Comparison of ENCODE assay signal across 8 cellular contexts in genomic region chr2:95159690-95160449, GRCh38. TPM values are rescaled to one million over a fixed set of nuclear protein-coding genes. Genes with fewer than 3 reads are reported as not detected.
A peak's percentile ranks its signal among the peaks of the same experiment; 100 is the strongest.
DNase-seq lines count a peak whose midpoint lies in the region; ATAC-seq and TF ChIP-seq lines count a peak whose summit lies in the region.

ZNF514 (minus strand) TSS chr2:95159848; CDS start chr2:95153253, 6,595 bp downstream.

- no peak for TF ChIP-seq CTCF in DOHH2 (IDR thresholded peaks at IDR 0.05; ENCODE audit: low read depth, low read length, poor library complexity, severe bottlenecking)
- TF ChIP-seq CTCF in osteoblast (IDR thresholded peaks at IDR 0.05; ENCODE audit: extremely low read depth, low read depth, low read length): no peak

- H3K9ac ChIP-seq in Karpas-422 (ENCODE audit: low read length): peak within 1 kb of the TSS; percentile 73

- peak within 1 kb of the TSS; percentile 83 for H3K4me3 ChIP-seq in DOHH2 (ENCODE audit: low read length)
- H3K4me3 ChIP-seq in Karpas-422 (ENCODE audit: low read length): peak within 1 kb of the TSS; percentile 75
- H3K4me3 ChIP-seq in osteoblast (ENCODE audit: insufficient read depth, low read length): peak within 1 kb of the TSS; percentile 84

- H3K36me3 ChIP-seq in DOHH2 (ENCODE audit: control insufficient read depth, low read length) (no peaks in the 10 kb centered on the region; the same call in 1 of the 2 replicates), Karpas-422 (ENCODE audit: insufficient read depth, low read length) (peaks cover 7% of the 10 kb centered on the region; the same call in 1 of the 2 replicates), osteoblast (ENCODE audit: insufficient read depth, low read length) (peaks cover 20% of the 10 kb centered on the region)

- H3K36me3 Mint-ChIP-seq in activated naive CD4-positive, alpha-beta T cell treated with anti-CD3 and anti-CD28 coated beads, Interleukin-2, amount 50 U/mL, for 72 hours: peaks cover 35 to 41% of the 10 kb centered on the region in 2 donors

- H4K20me1 ChIP-seq in DOHH2 (ENCODE audit: control insufficient read depth, insufficient read depth, low read depth, low read length) (no peaks in the 10 kb centered on the region), Karpas-422 (ENCODE audit: insufficient read depth, low read depth, low read length) (no peaks in the 10 kb centered on the region), osteoblast (ENCODE audit: insufficient read depth, low read length) (no peaks in the 10 kb centered on the region)

- no peaks in the 10 kb centered on the region for H3K27me3 ChIP-seq in DOHH2 (ENCODE audit: control insufficient read depth, low read length)
- H3K27me3 ChIP-seq in Karpas-422 (ENCODE audit: low read length): no peaks in the 10 kb centered on the region
- no peaks in the 10 kb centered on the region for H3K27me3 ChIP-seq in osteoblast (ENCODE audit: insufficient read depth, low read length)

- H2AFZ ChIP-seq in Karpas-422 (ENCODE audit: low read length) (peak within 1 kb of the TSS; percentile 43; the same call in 1 of the 2 replicates), osteoblast (ENCODE audit: low read length) (peak within 1 kb of the TSS; percentile 95)

- peak within 1 kb of the TSS; percentile 81 to 84 for H3K27ac Mint-ChIP-seq in activated naive CD4-positive, alpha-beta T cell treated with anti-CD3 and anti-CD28 coated beads, Interleukin-2, amount 50 U/mL, for 72 hours

- H3F3A ChIP-seq in DOHH2 (ENCODE audit: control insufficient read depth, insufficient read depth): peaks cover 5% of the 10 kb centered on the region; the same call in 1 of the 2 replicates

- peaks cover 13 to 24% of the 10 kb centered on the region in 2 donors for H3K9me3 Mint-ChIP-seq in activated naive CD4-positive, alpha-beta T cell treated with anti-CD3 and anti-CD28 coated beads, Interleukin-2, amount 50 U/mL, for 72 hours

- peaks cover 25% of the 10 kb centered on the region for H3K4me1 ChIP-seq in DOHH2 (ENCODE audit: control insufficient read depth, low read length)
- H3K4me1 ChIP-seq in Karpas-422 (ENCODE audit: low read length): peaks cover 21% of the 10 kb centered on the region
- peaks cover 16% of the 10 kb centered on the region for H3K4me1 ChIP-seq in osteoblast (ENCODE audit: insufficient read depth, low read length)

- intact Hi-C loops in head of caudate nucleus (cut with DNase I): loop anchor here (5.0 kb wide), 1 partner anchor 38 kb away; the partner anchor contains the start of gene MRPS5

- H3K9me2 ChIP-seq in DOHH2 (replicated peaks; ENCODE audit: control insufficient read depth, low read length) (no peaks in the 10 kb centered on the region), Karpas-422 (replicated peaks; ENCODE audit: insufficient read depth, low read length) (no peaks in the 10 kb centered on the region)

- no peaks in the 10 kb centered on the region for H3K9me3 ChIP-seq in DOHH2 (ENCODE audit: control insufficient read depth, insufficient read depth, low read length)
- 0 out of 2 replicates have a peak, but pooled peaks cover 3% of the 10 kb centered on the region for H3K9me3 ChIP-seq in Karpas-422 (ENCODE audit: low read length)
- peaks cover 3% of the 10 kb centered on the region for H3K9me3 ChIP-seq in osteoblast (ENCODE audit: low read depth, low read length)

- peak within 1 kb of the TSS; percentile 84 for H3K4me2 ChIP-seq in DOHH2 (ENCODE audit: low read length)
- H3K4me2 ChIP-seq in Karpas-422 (ENCODE audit: low read depth, low read length, poor library complexity, severe bottlenecking): peak within 1 kb of the TSS; percentile 89
- H3K4me2 ChIP-seq in osteoblast (ENCODE audit: insufficient read depth, low read length): peak within 1 kb of the TSS; percentile 87

- DNase-seq in Karpas-422 (peak; percentile 87), head of caudate nucleus (peak; percentile 42 to 93 (median 84)), osteoblast (ENCODE audit: insufficient read length, low spot score, missing footprints) (peak; percentile 98)
- DNase-seq in activated naive CD4-positive, alpha-beta T cell treated with anti-CD3 and anti-CD28 coated beads, Interleukin-2, amount 50 U/mL, for 72 hours (ENCODE audit: low spot score in 2 of 2): peak; percentile 74 to 76

- peaks cover 13% of the 10 kb centered on the region for H3K79me2 ChIP-seq in DOHH2 (ENCODE audit: control insufficient read depth, low read length)
- peaks cover 12% of the 10 kb centered on the region for H3K79me2 ChIP-seq in Karpas-422 (ENCODE audit: low read length)
- H3K79me2 ChIP-seq in osteoblast (ENCODE audit: insufficient read depth, low read length): peaks cover 13% of the 10 kb centered on the region

- H3K27ac ChIP-seq in DOHH2 (ENCODE audit: low read depth, low read length) (no peak within 1 kb of the TSS), Karpas-422 (ENCODE audit: low read length) (no peak within 1 kb of the TSS), osteoblast (ENCODE audit: low read depth, low read length) (peak within 1 kb of the TSS; percentile 41), temporal lobe (ENCODE audit: low read depth, low read length) (peak within 1 kb of the TSS; percentile 85)

- ATAC-seq in GM21786 (IDR thresholded peaks at IDR 0.05; ENCODE audit: unreplicated experiment) (peak; percentile 82), SK-N-SH treated with all-trans-retinoic acid at 6 μM for 48 hours (peak; percentile 86)
- ATAC-seq in activated naive CD4-positive, alpha-beta T cell treated with anti-CD3 and anti-CD28 coated beads, Interleukin-2, amount 50 U/mL, for 72 hours: peak; percentile 93 to 95

TF ChIP-seq in SK-N-SH treated with all-trans-retinoic acid at 6 μM for 48 hours, 23 proteins besides CTCF, POLR2A, EP300 and RAD21:
- TF ChIP-seq SNAI2 (CRISPR knock-in tag; IDR thresholded peaks at IDR 0.05): no peak
- TF ChIP-seq ISL1 (CRISPR knock-in tag; IDR thresholded peaks at IDR 0.05): no peak
- no peak for TF ChIP-seq TCF4 (CRISPR knock-in tag; IDR thresholded peaks at IDR 0.05; ENCODE audit: borderline replicate concordance)
- TF ChIP-seq ZNF70 (CRISPR knock-in tag; IDR thresholded peaks at IDR 0.05): no peak
- TF ChIP-seq ZNF8 (CRISPR knock-in tag; IDR thresholded peaks at IDR 0.05): no peak
- TF ChIP-seq ARNTL (CRISPR knock-in tag; IDR thresholded peaks at IDR 0.05; ENCODE audit: borderline replicate concordance, low read depth): no peak
- TF ChIP-seq ESRRG (CRISPR knock-in tag; IDR thresholded peaks at IDR 0.05): no peak
- no peak for TF ChIP-seq ZFP3 (CRISPR knock-in tag; IDR thresholded peaks at IDR 0.05)
- no peak for TF ChIP-seq ZFP30 (CRISPR knock-in tag; IDR thresholded peaks at IDR 0.05)

RNA-seq across cellular contexts. Expression of gene ZNF514, which starts in this region (rescaled TPM):
- total RNA-seq in Karpas-422 (2014; rRNA removed; shearing (Covaris generic); ENCODE audit: low replicate concordance): 9.5 and 15.0 TPM in 2 replicates
- total RNA-seq in activated naive CD4-positive, alpha-beta T cell treated with anti-CD3 and anti-CD28 coated beads, Interleukin-2, amount 50 U/mL, for 72 hours: 10 to 100 TPM in 1 of 2 donors, 1 to 10 TPM in 1; 7.6 to 11.0 TPM
- 14.5 and 15.6 TPM in 2 replicates for total RNA-seq in osteoblast
- total RNA-seq in temporal lobe: 24.1 TPM

Comparison
In these comparisons a context has a peak if more than half of its experiments do, and no peak if none do; other contexts are left out.
1. H3K27ac ChIP-seq: peak in osteoblast (single experiment) and temporal lobe (single experiment); none in DOHH2 (single experiment) and Karpas-422 (single experiment).
2. Peak in every context shown above with its lines, with median percentiles within 50 percentile points of each other: H3K4me2 ChIP-seq, H3K4me3 ChIP-seq, ATAC-seq and DNase-seq.